ENCODE assay signal across 8 cellular contexts in genomic region chrX:9340619-9341304, GRCh38.
DNase-seq lines count a peak whose midpoint lies in the region; ATAC-seq lines count a peak whose summit lies in the region.

No MANE protein-coding gene starts in this region.

- DNase-seq in activated CD4-positive, alpha-beta T cell treated with anti-CD3 and anti-CD28 coated beads for 36 hours = peak; percentile 41
- no peak for DNase-seq in activated CD4-positive, alpha-beta T cell treated with anti-CD3 and anti-CD28 coated beads for 48 hours
- DNase-seq in SJSA1 (ENCODE audit: low read depth in 1 of 2, low spot score in 2 of 2) (no peak), cerebellum (ENCODE audit: low spot score) (peak; percentile 15), midbrain (lab: John Stamatoyannopoulos, UW) (peak; percentile 22), HUDEP-2 (lab: John Stamatoyannopoulos, UW; ENCODE audit: unreplicated experiment in 76 of 76) (no peak)

- ATAC-seq in activated CD4-positive, alpha-beta T cell treated with anti-CD3 and anti-CD28 coated beads for 36 hours = peak; percentile 60
- ATAC-seq in HG02870 (IDR thresholded peaks at IDR 0.05; ENCODE audit: unreplicated experiment) = peak; percentile 33

- H3K4me3 ChIP-seq in SJSA1 (no peak overlapping the region), urinary bladder (ENCODE audit: low read depth, low read length) (no peak overlapping the region)

- POLR2A ChIA-PET in activated CD4-positive, alpha-beta T cell treated with anti-CD3 and anti-CD28 coated beads for 36 hours (lab: Charles Lee) = no interaction called here

- H3K27me3 Mint-ChIP-seq in activated CD4-positive, alpha-beta T cell treated with anti-CD3 and anti-CD28 coated beads for 36 hours = no peaks in the 10 kb centered on the region

- CTCF ChIA-PET in activated CD4-positive, alpha-beta T cell treated with anti-CD3 and anti-CD28 coated beads for 36 hours (lab: Charles Lee) = interaction anchor here (0.6 to 1.0 kb wide), 2 partner anchors 48 to 122 kb away, joined by 3 read pairs; no protein-coding TSS in a partner anchor

- H3K4me1 ChIP-seq in SJSA1 (replicated peaks) (peaks cover 23% of the 10 kb centered on the region), urinary bladder (ENCODE audit: insufficient read depth) (no peaks in the 10 kb centered on the region)

- no peaks in the 10 kb centered on the region for H3K36me3 Mint-ChIP-seq in activated CD4-positive, alpha-beta T cell treated with anti-CD3 and anti-CD28 coated beads for 36 hours (ENCODE audit: low read depth)

- intact Hi-C loops in activated CD4-positive, alpha-beta T cell treated with anti-CD3 and anti-CD28 coated beads for 36 hours (cut with DNase I, micrococcal nuclease) = loop anchor here (1.0 to 10.0 kb wide), 6 partner anchors 53 to 754 kb away; no protein-coding TSS in a partner anchor

- H3K9me3 ChIP-seq in SJSA1 (replicated peaks) = no peaks in the 10 kb centered on the region

- peaks cover 2% of the 10 kb centered on the region for H3K9me3 Mint-ChIP-seq in activated CD4-positive, alpha-beta T cell treated with anti-CD3 and anti-CD28 coated beads for 36 hours (ENCODE audit: low read depth)

- peak overlapping the region; percentile 74 for H3K27ac ChIP-seq in SJSA1
- peak overlapping the region; percentile 85 for H3K27ac ChIP-seq in urinary bladder (ENCODE audit: low read depth)

- 13% methylated on average over 15 of the region's 15 CpGs for WGBS in urinary bladder

- H3K27me3 ChIP-seq in SJSA1 (replicated peaks) = no peaks in the 10 kb centered on the region

- H3K36me3 ChIP-seq in SJSA1 = no peaks in the 10 kb centered on the region
- no peaks in the 10 kb centered on the region for H3K36me3 ChIP-seq in urinary bladder (ENCODE audit: insufficient read depth)

- peak overlapping the region; percentile 48 for H3K4me3 Mint-ChIP-seq in activated CD4-positive, alpha-beta T cell treated with anti-CD3 and anti-CD28 coated beads for 36 hours

- peak overlapping the region; percentile 59 for H3K27ac Mint-ChIP-seq in activated CD4-positive, alpha-beta T cell treated with anti-CD3 and anti-CD28 coated beads for 36 hours

- H3K4me1 Mint-ChIP-seq in activated CD4-positive, alpha-beta T cell treated with anti-CD3 and anti-CD28 coated beads for 36 hours = peaks cover 39% of the 10 kb centered on the region

Comparison
In these comparisons a context has a peak if more than half of its experiments do, and no peak if none do; other contexts are left out.
1. DNase-seq: peak in activated CD4-positive, alpha-beta T cell treated with anti-CD3 and anti-CD28 coated beads for 36 hours (single experiment), cerebellum (single experiment) and midbrain (single experiment); none in activated CD4-positive, alpha-beta T cell treated with anti-CD3 and anti-CD28 coated beads for 48 hours (single experiment), SJSA1 (0 of 2) and HUDEP-2 (0 of 76).